Comparison of ENCODE assay signal across 22 cellular contexts in the genomic region with DNA sequence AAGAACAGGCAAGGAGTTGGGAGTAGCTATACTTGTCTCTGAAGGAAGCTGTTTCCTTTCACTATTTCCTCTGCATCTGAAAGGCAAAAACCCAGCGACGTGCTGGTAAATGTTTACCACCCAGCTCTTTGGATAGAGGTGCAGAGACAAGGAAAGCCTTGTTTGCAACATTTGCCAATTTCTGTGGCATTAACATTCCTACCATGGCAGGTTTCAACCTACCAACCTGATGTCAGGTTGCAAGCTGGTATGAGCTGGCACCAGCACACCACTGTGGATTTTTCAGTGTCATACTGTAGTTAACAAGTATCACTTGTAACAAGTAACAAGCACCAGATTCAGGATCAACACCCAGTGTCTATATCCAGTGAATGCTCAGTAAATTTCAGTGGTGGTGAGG.
DNase-seq lines count a peak whose midpoint lies in the region; ATAC-seq, FAIRE-seq and TF ChIP-seq lines count a peak whose summit lies in the region.
"Had no signal": no experiment of that assay in that cellular context is flagged by ENCODE, and none has a peak within 500 bp of the region (broad histone marks: within the 10 kb centered on the region; RNA-seq: fewer than 3 reads in every experiment).

No MANE protein-coding gene starts in this region.

- no peaks in the 10 kb centered on the region for H3K79me2 ChIP-seq in GM23338 (replicated peaks; ENCODE audit: insufficient read depth)

- intact Hi-C loops in body of pancreas (cut with DNase I), result no loop called here
- intact Hi-C loops in pancreas (cut with DNase I), result no loop called here
- intact Hi-C loops in kidney (cut with DNase I), result no loop called here
- intact Hi-C loops in activated CD4-positive, alpha-beta T cell treated with anti-CD3 and anti-CD28 coated beads for 36 hours (cut with DNase I, micrococcal nuclease), result loop anchor here in 1 of 2 experiments (10.0 kb wide), 1 partner anchor 154 kb away; no protein-coding TSS in a partner anchor

- no peak overlapping the region for H3K9ac ChIP-seq in kidney (ENCODE audit: low read length in 2 of 2)
- H3K9ac ChIP-seq: BLaER1 treated with 17β-estradiol and CSF1 and Interleukin-3, amounts not matched to agents 10 nM and 100 nM had no signal

- peaks cover 12% of the 10 kb centered on the region; the same call in 1 of the 2 replicates for H3K9me2 ChIP-seq in GM23338 (ENCODE audit: insufficient read depth)

- H3K4me1 ChIP-seq in GM23338 (ENCODE audit: insufficient read depth), result peaks cover 29% of the 10 kb centered on the region
- H3K4me1 ChIP-seq in body of pancreas, result peaks cover 27% of the 10 kb centered on the region
- no peaks in the 10 kb centered on the region for H3K4me1 ChIP-seq in pancreas
- no peaks in the 10 kb centered on the region for H3K4me1 ChIP-seq in kidney (ENCODE audit: control insufficient read depth in 1 of 2, insufficient read depth in 1 of 2, low read depth in 1 of 2, low read length in 2 of 2)
- H3K4me1 ChIP-seq: A549, BE2C had no signal

- TF ChIP-seq CTCF in GM23338 (conservative IDR thresholded peaks at IDR 0.05; ENCODE audit: low read depth in 2 of 2) (no peak), body of pancreas (IDR thresholded peaks at IDR 0.05) (no peak), pancreas (IDR thresholded peaks at IDR 0.05) (no peak), kidney (IDR thresholded peaks at IDR 0.05; ENCODE audit: borderline replicate concordance, extremely low read depth, insufficient read depth) (no peak)

- H3K9me3 Mint-ChIP-seq in GM23338, result no peaks in the 10 kb centered on the region
- no peaks in the 10 kb centered on the region for H3K9me3 Mint-ChIP-seq in activated CD4-positive, alpha-beta T cell treated with anti-CD3 and anti-CD28 coated beads for 36 hours (ENCODE audit: low read depth)
- H3K9me3 Mint-ChIP-seq: CD14-positive monocyte; CD4-positive, alpha-beta T cell had no signal

- H4K20me1 ChIP-seq in GM23338 (replicated peaks; ENCODE audit: insufficient read depth), result no peaks in the 10 kb centered on the region
- H4K20me1 ChIP-seq: BLaER1 treated with 17β-estradiol and CSF1 and Interleukin-3, amounts not matched to agents 10 nM and 100 nM had no signal

- H3K27me3 Mint-ChIP-seq in GM23338 (ENCODE audit: insufficient read depth, low read depth, poor library complexity), result no peaks in the 10 kb centered on the region
- peaks cover 21% of the 10 kb centered on the region for H3K27me3 Mint-ChIP-seq in activated CD4-positive, alpha-beta T cell treated with anti-CD3 and anti-CD28 coated beads for 36 hours

- H3K36me3 ChIP-seq in GM23338 (ENCODE audit: insufficient read depth) (no peaks in the 10 kb centered on the region), body of pancreas (replicated peaks in 1 of 2; ENCODE audit: insufficient read depth in 1 of 2, low read depth in 2 of 2) (no peaks in the 10 kb centered on the region), pancreas (no peaks in the 10 kb centered on the region), kidney (ENCODE audit: control insufficient read depth in 1 of 2, insufficient read depth in 2 of 2, low read length in 2 of 2) (no peaks in the 10 kb centered on the region)
- H3K36me3 ChIP-seq: BE2C; BLaER1 treated with 17β-estradiol and CSF1 and Interleukin-3, amounts not matched to agents 10 nM and 100 nM had no signal

- DNase-seq in GM23338 (ENCODE audit: low spot score) (no peak), body of pancreas (peak; percentile 19 to 62 (median 46)), pancreas (peak in 3 of 6 donors; percentile 16 to 52 (median 45)), COLO829 (ENCODE audit: low spot score) (no peak), kidney (no peak)
- DNase-seq in activated CD4-positive, alpha-beta T cell treated with anti-CD3 and anti-CD28 coated beads for 36 hours, result no peak
- DNase-seq: 8988T; ACHN; AML-193; BE2C; CD4-positive, alpha-beta T cell; CD8-positive, alpha-beta memory T cell; COR-L47; DMS153; DND-41; H9 had no signal

- 0 out of 2 replicates have a peak overlapping the region, but pooled peaks have one; percentile 23 for H3K4me2 ChIP-seq in GM23338
- H3K4me2 ChIP-seq: A549; BLaER1 treated with 17β-estradiol and CSF1 and Interleukin-3, amounts not matched to agents 10 nM and 100 nM had no signal

- H3F3A ChIP-seq in GM23338 (replicated peaks; ENCODE audit: low read depth), result no peaks in the 10 kb centered on the region

- no peak overlapping the region for H3K27ac ChIP-seq in GM23338 (ENCODE audit: low read depth)
- H3K27ac ChIP-seq in body of pancreas, result peak overlapping the region in 3 of 4 donors; percentile 36 to 77 (median 64)
- H3K27ac ChIP-seq in pancreas, result peak overlapping the region in 3 of 4 donors; percentile 28 to 46 (median 39)
- no peak overlapping the region for H3K27ac ChIP-seq in kidney (ENCODE audit: low read depth in 2 of 2, low read length in 2 of 2)
- H3K27ac ChIP-seq: A549; BLaER1 treated with 17β-estradiol and CSF1 and Interleukin-3, amounts not matched to agents 10 nM and 100 nM had no signal

- H3K27me3 ChIP-seq in GM23338 (ENCODE audit: insufficient read depth) (no peaks in the 10 kb centered on the region), body of pancreas (no peaks in the 10 kb centered on the region), pancreas (no peaks in the 10 kb centered on the region)
- H3K27me3 ChIP-seq: BE2C; BLaER1 treated with 17β-estradiol and CSF1 and Interleukin-3, amounts not matched to agents 10 nM and 100 nM had no signal

- ATAC-seq in GM23338, result no peak
- peak; percentile 88 for ATAC-seq in body of pancreas
- ATAC-seq in pancreas, result peak; percentile 63 to 86 (median 82)
- ATAC-seq in activated CD4-positive, alpha-beta T cell treated with anti-CD3 and anti-CD28 coated beads for 36 hours, result no peak
- ATAC-seq: A549, HCT116 had no signal

- WGBS in body of pancreas, 2 donors, result 22 to 30% methylated on average over 2 of the region's 2 CpGs
- 5 to 10% methylated on average over 2 of the region's 2 CpGs for WGBS in pancreas, 2 donors

- FAIRE-seq in pancreas (lab: Jason Lieb, UNC), result no peak
- no peak for FAIRE-seq in kidney (lab: Jason Lieb, UNC)
- FAIRE-seq: A549, G401.6, GM12892 had no signal

- H3K4me3 ChIP-seq in GM23338 (no peak overlapping the region), body of pancreas (no peak overlapping the region), pancreas (no peak overlapping the region), kidney (ENCODE audit: low read length in 2 of 2) (no peak overlapping the region)
- H3K4me3 ChIP-seq: A549; BLaER1 treated with 17β-estradiol and CSF1 and Interleukin-3, amounts not matched to agents 10 nM and 100 nM had no signal

- TF ChIP-seq POLR2A in body of pancreas (IDR thresholded peaks at IDR 0.05), result no peak

- no peak overlapping the region for H3K27ac Mint-ChIP-seq in GM23338
- no peak overlapping the region for H3K27ac Mint-ChIP-seq in activated CD4-positive, alpha-beta T cell treated with anti-CD3 and anti-CD28 coated beads for 36 hours
- H3K27ac Mint-ChIP-seq: CD4-positive, alpha-beta T cell; CD8-positive, alpha-beta memory T cell had no signal

- no peak overlapping the region for H3K4me3 Mint-ChIP-seq in GM23338
- H3K4me3 Mint-ChIP-seq in activated CD4-positive, alpha-beta T cell treated with anti-CD3 and anti-CD28 coated beads for 36 hours, result no peak overlapping the region
- H3K4me3 Mint-ChIP-seq: CD14-positive monocyte; CD4-positive, alpha-beta T cell; CD8-positive, alpha-beta memory T cell; H9 had no signal

- peak overlapping the region; percentile 63; the same call in 1 of the 2 replicates for H2AFZ ChIP-seq in GM23338

- POLR2A ChIA-PET in activated CD4-positive, alpha-beta T cell treated with anti-CD3 and anti-CD28 coated beads for 36 hours (lab: Charles Lee), result no interaction called here

- CTCF ChIA-PET in activated CD4-positive, alpha-beta T cell treated with anti-CD3 and anti-CD28 coated beads for 36 hours (lab: Charles Lee), result no interaction called here

- H3K9me3 ChIP-seq in body of pancreas, result no peaks in the 10 kb centered on the region
- no peaks in the 10 kb centered on the region for H3K9me3 ChIP-seq in pancreas
- no peaks in the 10 kb centered on the region for H3K9me3 ChIP-seq in kidney (ENCODE audit: control insufficient read depth in 1 of 2, low read length in 2 of 2)
- H3K9me3 ChIP-seq: A549; BE2C; BLaER1 treated with 17β-estradiol and CSF1 and Interleukin-3, amounts not matched to agents 10 nM and 100 nM had no signal

- no peaks in the 10 kb centered on the region for H3K36me3 Mint-ChIP-seq in GM23338 (ENCODE audit: low read depth)
- no peaks in the 10 kb centered on the region for H3K36me3 Mint-ChIP-seq in activated CD4-positive, alpha-beta T cell treated with anti-CD3 and anti-CD28 coated beads for 36 hours (ENCODE audit: low read depth)
- H3K36me3 Mint-ChIP-seq: CD14-positive monocyte; CD8-positive, alpha-beta memory T cell had no signal

- H3K4me1 Mint-ChIP-seq in GM23338, result peaks cover 19% of the 10 kb centered on the region; the same call in 2 of the 3 replicates
- no peaks in the 10 kb centered on the region for H3K4me1 Mint-ChIP-seq in activated CD4-positive, alpha-beta T cell treated with anti-CD3 and anti-CD28 coated beads for 36 hours
- H3K4me1 Mint-ChIP-seq: CD14-positive monocyte; CD8-positive, alpha-beta memory T cell had no signal

TF ChIP-seq in GM23338, 12 proteins besides CTCF, POLR2A, EP300 and RAD21 (continues in another document):
- no peak for TF ChIP-seq NANOG (IDR thresholded peaks at IDR 0.05; ENCODE audit: borderline replicate concordance)
- TF ChIP-seq JUNB (IDR thresholded peaks at IDR 0.05; ENCODE audit: unreplicated experiment), result no peak
- no peak for TF ChIP-seq POLR2AphosphoS5 (IDR thresholded peaks at IDR 0.05; ENCODE audit: low read depth)
- TF ChIP-seq CREB1 (CRISPR knock-in tag; IDR thresholded peaks at IDR 0.05; ENCODE audit: low read depth), result no peak
- no peak for TF ChIP-seq ZNF331 (CRISPR knock-in tag; IDR thresholded peaks at IDR 0.05; ENCODE audit: low read depth)

Comparison
In these comparisons a context has a peak if more than half of its experiments do, and no peak if none do; other contexts are left out.
1. ATAC-seq: peak in body of pancreas (single experiment) and pancreas (4 of 4); none in GM23338 (single experiment) and activated CD4-positive, alpha-beta T cell treated with anti-CD3 and anti-CD28 coated beads for 36 hours (single experiment).
2. DNase-seq: peak in body of pancreas (4 of 4); none in GM23338 (single experiment), COLO829 (single experiment), kidney (single experiment) and activated CD4-positive, alpha-beta T cell treated with anti-CD3 and anti-CD28 coated beads for 36 hours (single experiment).
3. H3K27ac ChIP-seq: peak in body of pancreas (3 of 4) and pancreas (3 of 4); none in GM23338 (single experiment) and kidney (0 of 2).